Comparison of ENCODE assay signal across 18 cellular contexts in the genomic region with DNA sequence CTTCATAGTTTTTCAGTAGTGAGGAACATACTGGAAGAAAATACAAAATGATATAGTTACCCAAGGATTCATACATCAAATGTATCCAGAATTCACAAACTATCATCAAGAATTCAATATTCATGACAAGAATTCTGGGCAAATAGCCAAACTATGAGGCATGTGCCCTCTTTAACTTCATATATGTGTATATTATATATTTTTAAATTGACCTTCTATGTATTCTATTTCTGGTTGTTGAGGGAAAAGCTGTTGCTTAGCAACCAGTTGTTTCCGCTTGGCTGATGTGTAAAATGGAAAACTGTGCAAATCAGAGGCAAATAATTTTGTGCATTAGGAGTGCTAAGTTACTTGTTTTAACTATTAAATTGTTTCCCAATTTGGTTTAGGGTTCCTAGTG. TPM values are rescaled to one million over a fixed set of nuclear protein-coding genes. Genes with fewer than 3 reads are reported as not detected.
DNase-seq lines count a peak whose midpoint lies in the region; ATAC-seq, FAIRE-seq and TF ChIP-seq lines count a peak whose summit lies in the region.
"Had no signal": no experiment of that assay in that cellular context is flagged by ENCODE, and none has a peak within 500 bp of the region (broad histone marks: within the 10 kb centered on the region; RNA-seq: fewer than 3 reads in every experiment).

No MANE protein-coding gene starts in this region.

- ATAC-seq in GM12878 (no peak), heart left ventricle (no peak)
- ATAC-seq: activated CD8-positive, alpha-beta T cell treated with anti-CD3 and anti-CD28 coated beads, Interleukin-2, amount 10 ng/mL, durations not matched to agents 7 days and 5 days had no signal

- CTCF ChIA-PET in GM12878 (lab: Yijun Ruan, JAX), result no interaction called here
- CTCF ChIA-PET in OCI-LY7 (lab: Charles Lee; ENCODE audit: unreplicated experiment), result no interaction called here

- TF ChIP-seq CTCF in GM12878 (IDR thresholded peaks at IDR 0.05 in 2 of 3, conservative IDR thresholded peaks at IDR 0.05 in 1 of 3; ENCODE audit: control insufficient read depth in 2 of 3, extremely low read depth in 1 of 3, insufficient read depth in 1 of 3, low read depth in 3 of 3, low read length in 3 of 3), result no peak
- no peak for TF ChIP-seq CTCF in heart left ventricle (IDR thresholded peaks at IDR 0.05)
- no peak for TF ChIP-seq CTCF in OCI-LY7 (conservative IDR thresholded peaks at IDR 0.05; ENCODE audit: low read length)

- 100% methylated on average over 1 of the region's 1 CpG for WGBS in GM12878 (ENCODE audit: insufficient coverage, insufficient replicate concordance, low lambda C conversion rate, missing lambda C conversion rate)
- WGBS in heart left ventricle, 4 donors, result 79 to 88% (median 85%) methylated on average over 1 of the region's 1 CpG
- 69 to 95% (median 82%) methylated on average over 1 of the region's 1 CpG for WGBS in small intestine, 3 donors

- no peak overlapping the region for H3K9ac ChIP-seq in GM12878 (ENCODE audit: control insufficient read depth, insufficient read depth, low read length)

- TF ChIP-seq EP300 in GM12878 (IDR thresholded peaks at IDR 0.05; ENCODE audit: borderline replicate concordance in 1 of 2, control insufficient read depth in 1 of 2, low read depth in 2 of 2, low read length in 2 of 2), result no peak

- BruUV-seq in GM12878 (replicated peaks; lab: Mats Ljungman, UMichigan), result no TSS peak
- BruUV-seq in OCI-LY7 (replicated peaks; lab: Mats Ljungman, UMichigan), result no TSS peak

- no peaks in the 10 kb centered on the region for H4K20me1 ChIP-seq in GM12878 (ENCODE audit: control insufficient read depth, insufficient read depth)
- no peaks in the 10 kb centered on the region for H4K20me1 ChIP-seq in OCI-LY7 (ENCODE audit: insufficient read depth, low read length)

- DNase-seq in EH (ENCODE audit: low read depth), result peak; percentile 20
- peak; percentile 59 for DNase-seq in NAMALWA (ENCODE audit: low spot score)
- no peak for DNase-seq in GM12878 (ENCODE audit: low read depth, low spot score)
- peak; percentile 19 for DNase-seq in hepatic stellate cell (ENCODE audit: low spot score)
- no peak for DNase-seq in iPS-NIHi11 (ENCODE audit: low spot score)
- DNase-seq in heart left ventricle, result no peak
- DNase-seq in small intestine, result no peak
- no peak for DNase-seq in OCI-LY7 (ENCODE audit: low spot score)
- DNase-seq: activated CD8-positive, alpha-beta T cell treated with anti-CD3 and anti-CD28 coated beads, Interleukin-2, amount 10 ng/mL, durations not matched to agents 7 days and 5 days; COR-L47; Karpas-422; kidney; NCI-H187 treated with DMSO at 0.1 percent for 48 hours; NCI-H82; testis had no signal

- intact Hi-C loops in GM12878 (cut with micrococcal nuclease; ENCODE audit: unreplicated experiment) (no loop called here), heart left ventricle (cut with DNase I) (no loop called here), OCI-LY7 (cut with micrococcal nuclease; ENCODE audit: unreplicated experiment) (no loop called here)

- in situ Hi-C loops in GM12878 (cut with MboI), result no loop called here

- H3K4me2 ChIP-seq in GM12878 (ENCODE audit: control insufficient read depth, insufficient read depth), result no peak overlapping the region
- no peak overlapping the region for H3K4me2 ChIP-seq in OCI-LY7 (ENCODE audit: low read length)

- H2AFZ ChIP-seq in GM12878 (ENCODE audit: control insufficient read depth, low read depth, low read length) (no peak overlapping the region), OCI-LY7 (ENCODE audit: low read length) (no peak overlapping the region)

- TF ChIP-seq POLR2A in GM12878 (IDR thresholded peaks at IDR 0.05; ENCODE audit: low read depth, low read length) (no peak), heart left ventricle (IDR thresholded peaks at IDR 0.05) (no peak)

- H3K4me3 ChIP-seq in GM12878 (no peak overlapping the region), heart left ventricle (no peak overlapping the region), small intestine (ENCODE audit: low read depth in 1 of 2, low read length in 2 of 2) (no peak overlapping the region), OCI-LY7 (ENCODE audit: low read depth, low read length, poor library complexity, severe bottlenecking) (no peak overlapping the region)
- H3K4me3 ChIP-seq: testis had no signal

- H3K27me3 ChIP-seq in GM12878 (replicated peaks in 1 of 2; ENCODE audit: control insufficient read depth in 2 of 2, insufficient read depth in 2 of 2, low read length in 1 of 2) (no peaks in the 10 kb centered on the region), heart left ventricle (no peaks in the 10 kb centered on the region), small intestine (ENCODE audit: control insufficient read depth in 2 of 2, insufficient read depth in 2 of 2, low read length in 2 of 2) (no peaks in the 10 kb centered on the region)
- H3K27me3 ChIP-seq: neutrophil, testis had no signal

- no peaks in the 10 kb centered on the region for H3K9me3 ChIP-seq in GM12878 (replicated peaks; ENCODE audit: control insufficient read depth, insufficient read depth, low read length)
- H3K9me3 ChIP-seq in heart left ventricle, result no peaks in the 10 kb centered on the region
- H3K9me3 ChIP-seq in small intestine (ENCODE audit: control insufficient read depth, low read depth), result no peaks in the 10 kb centered on the region
- H3K9me3 ChIP-seq in OCI-LY7 (ENCODE audit: low read length), result no peaks in the 10 kb centered on the region
- H3K9me3 ChIP-seq: neutrophil, testis had no signal

- H3K27ac ChIP-seq in GM12878 (ENCODE audit: control insufficient read depth, insufficient read depth) (no peak overlapping the region), heart left ventricle (no peak overlapping the region), small intestine (ENCODE audit: low read depth in 1 of 2, low read length in 1 of 2) (no peak overlapping the region), OCI-LY7 (ENCODE audit: low read depth, low read length, poor library complexity, severe bottlenecking) (no peak overlapping the region)
- H3K27ac ChIP-seq: neutrophil, testis, VCaP had no signal

- H3K4me1 ChIP-seq in GM12878 (ENCODE audit: control insufficient read depth, insufficient read depth, low read length), result no peaks in the 10 kb centered on the region
- H3K4me1 ChIP-seq in heart left ventricle, result peaks cover 0 to 1% (median 0%) of the 10 kb centered on the region in 12 donors
- H3K4me1 ChIP-seq in small intestine (ENCODE audit: control insufficient read depth in 2 of 2, insufficient read depth in 1 of 2, low read depth in 1 of 2, low read length in 1 of 2), result peaks cover 0 to 1% of the 10 kb centered on the region in 2 donors
- no peaks in the 10 kb centered on the region for H3K4me1 ChIP-seq in OCI-LY7 (ENCODE audit: insufficient read depth, low read length, poor library complexity, severe bottlenecking)
- H3K4me1 ChIP-seq: testis had no signal

- H3K79me2 ChIP-seq in GM12878 (ENCODE audit: control insufficient read depth, insufficient read depth, low read length) (no peaks in the 10 kb centered on the region), OCI-LY7 (ENCODE audit: insufficient read depth, low read depth, low read length) (no peaks in the 10 kb centered on the region)

- SMC1A ChIA-PET in GM12878 (lab: Charles Lee; ENCODE audit: uncharacterized antibody, unreplicated experiment), result interaction anchor here (1.0 to 2.7 kb wide), 3 partner anchors 11 to 325 kb away, joined by 3 to 8 read pairs (median 3); no protein-coding TSS in a partner anchor

- H3K9me2 ChIP-seq in OCI-LY7 (ENCODE audit: insufficient read depth, low read length), result no peaks in the 10 kb centered on the region

- RAD21 ChIA-PET in GM12878 (lab: Charles Lee; ENCODE audit: unreplicated experiment), result no interaction called here

- H3K36me3 ChIP-seq in GM12878 (ENCODE audit: control insufficient read depth in 2 of 2, insufficient read depth in 2 of 2, low read length in 1 of 2) (no peaks in the 10 kb centered on the region), heart left ventricle (no peaks in the 10 kb centered on the region), small intestine (ENCODE audit: control insufficient read depth in 2 of 2, insufficient read depth in 2 of 2, low read length in 2 of 2) (no peaks in the 10 kb centered on the region), OCI-LY7 (ENCODE audit: insufficient read depth, low read length) (no peaks in the 10 kb centered on the region)
- H3K36me3 ChIP-seq: neutrophil had no signal

- FAIRE-seq in GM12878 (lab: Jason Lieb, UNC) (no peak), small intestine (lab: Jason Lieb, UNC) (no peak)
- FAIRE-seq: H54, kidney had no signal

- no peak for TF ChIP-seq RAD21 in GM12878 (IDR thresholded peaks at IDR 0.05; ENCODE audit: insufficient read depth, low read depth, low read length)

- POLR2A ChIA-PET in GM12878 (lab: Charles Lee) (no interaction called here), OCI-LY7 (lab: Charles Lee) (no interaction called here)

TF ChIP-seq in GM12878, 131 proteins besides CTCF, POLR2A, EP300 and RAD21:
- no peak for TF ChIP-seq ETV6 (conservative IDR thresholded peaks at IDR 0.05 in 1 of 2, IDR thresholded peaks at IDR 0.05 in 1 of 2; ENCODE audit: borderline replicate concordance in 1 of 2, low read depth in 1 of 2)
- peak; percentile 75; the same call in 1 of the 2 replicates for TF ChIP-seq BMI1 (IDR thresholded peaks at IDR 0.05; ENCODE audit: borderline replicate concordance)

RNA-seq across cellular contexts. Expression of a gene that starts 35.0 kb away (rescaled TPM):
- 336 and 339 TPM in 2 replicates for total RNA-seq in GM12878 (2013; cell fraction: nucleolus; rRNA removed)
- total RNA-seq in GM12878 (2014; rRNA removed) (42.4 and 43.7 TPM in 2 replicates), GM12878 (2014; rRNA removed; fragmentation: Illumina TruSeq; extraction: Trizol) (45.4 and 49.0 TPM in 2 replicates), GM12878 (2021) (48.3 and 52.6 TPM in 2 replicates), heart left ventricle (10 to 100 TPM; 24.7 to 95.2 (median 60.6) TPM), OCI-LY7 (2022) (74.0 and 81.1 TPM in 2 replicates)
- polyA plus RNA-seq in GM12878 (2011; ENCODE audit: low read depth), result 24.3 TPM
- polyA plus RNA-seq in GM12878 (2011; rRNA removed) (154 and 194 TPM in 2 replicates), GM12878 (2014; fragmentation: Illumina TruSeq; extraction: Trizol) (40.3 and 53.4 TPM in 2 replicates), GM12878 (2014; fragmentation: Nextera tagmentation; extraction: Ambion mirVana) (10 to 100 TPM; 19.2 to 29.2 TPM), GM12878 (2014; rRNA removed) (33.4 and 39.6 TPM in 2 replicates), GM12878 (2016; fragmentation: Nextera tagmentation; extraction: Ambion mirVana) (10 to 100 TPM; 56.7 to 60.2 TPM), heart left ventricle (10 to 100 TPM; 27.5 to 38.5 TPM), small intestine (10 to 100 TPM; 39.2 to 65.3 (median 47.6) TPM)
- 44.7 and 51.8 TPM in 2 replicates for polyA plus RNA-seq in GM12878 (2011; cell fraction: cytosol; rRNA removed)
- 242 and 289 TPM in 2 replicates for polyA plus RNA-seq in GM12878 (2011; cell fraction: nucleus; rRNA removed)
- 35.7 and 51.2 TPM in 2 replicates for polyA plus RNA-seq in GM12878 (2012)
- 107 and 148 TPM in 2 replicates for polyA minus RNA-seq in GM12878 (2011; rRNA and poly(A)+ RNA removed)
- 31.1 and 34.3 TPM in 2 replicates for polyA minus RNA-seq in GM12878 (2011; cell fraction: cytosol; rRNA and poly(A)+ RNA removed)
- 264 and 283 TPM in 2 replicates for polyA minus RNA-seq in GM12878 (2011; cell fraction: nucleus; rRNA and poly(A)+ RNA removed)
- total RNA-seq in OCI-LY7 (2014; rRNA removed; shearing (Covaris generic)), result 50.7 and 54.0 TPM in 2 replicates

Comparison
In these comparisons a context has a peak if more than half of its experiments do, and no peak if none do; other contexts are left out.
1. DNase-seq: peak in EH (single experiment), NAMALWA (single experiment) and hepatic stellate cell (single experiment); none in GM12878 (single experiment), iPS-NIHi11 (single experiment), heart left ventricle (0 of 5), small intestine (single experiment) and OCI-LY7 (single experiment).